In genomic region chr15:58229297-58229768, GRCh38 we compare ENCODE assay signal across 10 cellular contexts.
DNase-seq lines count a peak whose midpoint lies in the region; ATAC-seq and TF ChIP-seq lines count a peak whose summit lies in the region.
"Had no signal": no experiment of that assay in that cellular context is flagged by ENCODE, and none has a peak within 500 bp of the region (broad histone marks: within the 10 kb centered on the region; RNA-seq: fewer than 3 reads in every experiment).

No MANE protein-coding gene starts in this region.

- intact Hi-C loops in Right ventricle myocardium superior (cut with DNase I) = no loop called here

- TF ChIP-seq CTCF in neural progenitor cell (IDR thresholded peaks at IDR 0.05) = no peak

- peaks cover 18% of the 10 kb centered on the region for H3K4me1 ChIP-seq in neural progenitor cell
- H3K4me1 ChIP-seq: upper lobe of right lung had no signal

- H3K9me3 ChIP-seq in neural progenitor cell (ENCODE audit: low read depth) = no peaks in the 10 kb centered on the region
- H3K9me3 ChIP-seq: upper lobe of right lung had no signal

- H3K27me3 ChIP-seq in neural progenitor cell = no peaks in the 10 kb centered on the region
- H3K27me3 ChIP-seq: upper lobe of right lung had no signal

- H3K27ac Mint-ChIP-seq in neural progenitor cell = no peak overlapping the region

- H3K36me3 Mint-ChIP-seq in neural progenitor cell = no peaks in the 10 kb centered on the region

- H3K79me2 ChIP-seq in neural progenitor cell (ENCODE audit: low read depth) = no peaks in the 10 kb centered on the region

- H3F3A ChIP-seq in neural progenitor cell (ENCODE audit: low read depth) = peaks cover 9% of the 10 kb centered on the region

- H3K4me2 ChIP-seq in neural progenitor cell = peak overlapping the region; percentile 71

- no peak overlapping the region for H3K9ac ChIP-seq in neural progenitor cell

- H3K36me3 ChIP-seq in neural progenitor cell = no peaks in the 10 kb centered on the region
- H3K36me3 ChIP-seq: upper lobe of right lung had no signal

- H4K20me1 ChIP-seq in neural progenitor cell (ENCODE audit: low read depth) = no peaks in the 10 kb centered on the region

- DNase-seq in COLO829 (ENCODE audit: low spot score) (peak; percentile 66), NCI-H774 (lab: John Stamatoyannopoulos, UW) (peak; percentile 10), Right ventricle myocardium superior (no peak), neural progenitor cell (ENCODE audit: low spot score) (peak; percentile 26), NCI-H2196 (lab: John Stamatoyannopoulos, UW; ENCODE audit: unreplicated experiment) (no peak)
- DNase-seq: T-helper 9 cell, upper lobe of right lung had no signal

- H3K27ac ChIP-seq in neural progenitor cell = no peak overlapping the region
- H3K27ac ChIP-seq: upper lobe of right lung had no signal

- H3K27me3 Mint-ChIP-seq in neural progenitor cell (ENCODE audit: insufficient read depth, low read depth) = peaks cover 2% of the 10 kb centered on the region

- ATAC-seq in Right ventricle myocardium superior (ENCODE audit: poor library complexity) (peak; percentile 41), HG03175 (IDR thresholded peaks at IDR 0.05; ENCODE audit: unreplicated experiment) (no peak), HG03432 (IDR thresholded peaks at IDR 0.05; ENCODE audit: unreplicated experiment) (no peak), GM21786 (IDR thresholded peaks at IDR 0.05; ENCODE audit: unreplicated experiment) (no peak)

- H3K4me3 ChIP-seq in neural progenitor cell = peak overlapping the region; percentile 25
- H3K4me3 ChIP-seq: upper lobe of right lung had no signal

- H2AFZ ChIP-seq in neural progenitor cell (replicated peaks) = peak overlapping the region; percentile 95

- no peaks in the 10 kb centered on the region for H3K9me3 Mint-ChIP-seq in neural progenitor cell

- H3K4me1 Mint-ChIP-seq in neural progenitor cell = peaks cover 23% of the 10 kb centered on the region

- H3K4me3 Mint-ChIP-seq in neural progenitor cell = no peak overlapping the region

Comparison
In these comparisons a context has a peak if more than half of its experiments do, and no peak if none do; other contexts are left out.
1. DNase-seq: peak in COLO829 (single experiment), NCI-H774 (single experiment) and neural progenitor cell (single experiment); none in Right ventricle myocardium superior (single experiment) and NCI-H2196 (single experiment).